In genomic region chr1:7562729-7563605, GRCh38 we compare ENCODE assay signal across 24 cellular contexts.
"Had no signal": no experiment of that assay in that cellular context is flagged by ENCODE, and none has a peak within 500 bp of the region (broad histone marks: within the 10 kb centered on the region; RNA-seq: fewer than 3 reads in every experiment).

No MANE protein-coding gene starts in this region.

- H3K4me3 ChIP-seq: coronary artery, lung, prostate gland, right lobe of liver, tibial artery, upper lobe of left lung, vagina had no signal

- H3K27ac ChIP-seq: coronary artery, foreskin keratinocyte, neutrophil, prostate gland, right lobe of liver, tibial artery, upper lobe of left lung, vagina had no signal

- H3K36me3 ChIP-seq: neutrophil, prostate gland, right lobe of liver, tibial artery, upper lobe of left lung, vagina had no signal

- DNase-seq: effector CD4-positive, alpha-beta T cell; endodermal cell; erythroblast; foreskin keratinocyte; hippocampal formation; kidney glomerular epithelial cell; mesenchymal stem cell; midbrain; naive B cell; stimulated activated CD4-positive, alpha-beta T cell treated with anti-CD3 and anti-CD28 coated beads, Interleukin-15, amount 100 ng/mL, for 24 hours; stimulated activated CD4-positive, alpha-beta T cell treated with anti-CD3 and anti-CD28 coated beads, Interleukin-1b, Interleukin-23, amount 100 ng/mL, for 48 hours; stimulated activated CD4-positive, alpha-beta T cell treated with anti-CD3 and anti-CD28 coated beads, Interleukin-4, amount 100 ng/mL, for 24 hours; tibial artery; upper lobe of left lung had no signal

- H3K9me3 ChIP-seq: neutrophil, prostate gland, right lobe of liver, tibial artery, upper lobe of left lung, vagina had no signal

- ATAC-seq: foreskin keratinocyte; left lobe of liver; stimulated activated memory B cell treated with anti-CD40 and anti-IgM and Interleukin-4, amounts not matched to agents 10 μg/mL and 1 μg/mL and 100 μg/mL, for 72 hours had no signal

- H3K4me1 Mint-ChIP-seq: naive B cell; stimulated activated memory B cell treated with anti-CD40 and anti-IgM and Interleukin-4, amounts not matched to agents 10 μg/mL and 1 μg/mL and 100 μg/mL, for 72 hours had no signal

- H3K27me3 ChIP-seq: neutrophil, right lobe of liver, upper lobe of left lung, vagina had no signal

- H3K27ac Mint-ChIP-seq: endodermal cell; naive B cell; nephron; stimulated activated memory B cell treated with anti-CD40 and anti-IgM and Interleukin-4, amounts not matched to agents 10 μg/mL and 1 μg/mL and 100 μg/mL, for 72 hours; stimulated activated naive CD8-positive, alpha-beta T cell treated with anti-CD3 and anti-CD28 coated beads, Interleukin-15, Interleukin-2, amounts not matched to agents 100 ng/mL and 50 ng/mL, for 24 hours had no signal

- H3K4me3 Mint-ChIP-seq: endodermal cell; naive B cell; nephron; stimulated activated memory B cell treated with anti-CD40 and anti-IgM and Interleukin-4, amounts not matched to agents 10 μg/mL and 1 μg/mL and 100 μg/mL, for 72 hours; stimulated activated naive CD8-positive, alpha-beta T cell treated with anti-CD3 and anti-CD28 coated beads, Interleukin-15, Interleukin-2, amounts not matched to agents 100 ng/mL and 50 ng/mL, for 24 hours had no signal

- H3K9me3 Mint-ChIP-seq: endodermal cell; nephron; stimulated activated memory B cell treated with anti-CD40 and anti-IgM and Interleukin-4, amounts not matched to agents 10 μg/mL and 1 μg/mL and 100 μg/mL, for 72 hours; stimulated activated naive CD8-positive, alpha-beta T cell treated with anti-CD3 and anti-CD28 coated beads, Interleukin-15, Interleukin-2, amounts not matched to agents 100 ng/mL and 50 ng/mL, for 24 hours had no signal

- H3K36me3 Mint-ChIP-seq: naive B cell; stimulated activated memory B cell treated with anti-CD40 and anti-IgM and Interleukin-4, amounts not matched to agents 10 μg/mL and 1 μg/mL and 100 μg/mL, for 72 hours had no signal

- H3K27me3 Mint-ChIP-seq: stimulated activated naive CD8-positive, alpha-beta T cell treated with anti-CD3 and anti-CD28 coated beads, Interleukin-15, Interleukin-2, amounts not matched to agents 100 ng/mL and 50 ng/mL, for 24 hours had no signal

- H3K4me1 ChIP-seq: foreskin keratinocyte, prostate gland, right lobe of liver, upper lobe of left lung, vagina had no signal
